12 cellular contexts compared by ENCODE assay signal in the genomic region with DNA sequence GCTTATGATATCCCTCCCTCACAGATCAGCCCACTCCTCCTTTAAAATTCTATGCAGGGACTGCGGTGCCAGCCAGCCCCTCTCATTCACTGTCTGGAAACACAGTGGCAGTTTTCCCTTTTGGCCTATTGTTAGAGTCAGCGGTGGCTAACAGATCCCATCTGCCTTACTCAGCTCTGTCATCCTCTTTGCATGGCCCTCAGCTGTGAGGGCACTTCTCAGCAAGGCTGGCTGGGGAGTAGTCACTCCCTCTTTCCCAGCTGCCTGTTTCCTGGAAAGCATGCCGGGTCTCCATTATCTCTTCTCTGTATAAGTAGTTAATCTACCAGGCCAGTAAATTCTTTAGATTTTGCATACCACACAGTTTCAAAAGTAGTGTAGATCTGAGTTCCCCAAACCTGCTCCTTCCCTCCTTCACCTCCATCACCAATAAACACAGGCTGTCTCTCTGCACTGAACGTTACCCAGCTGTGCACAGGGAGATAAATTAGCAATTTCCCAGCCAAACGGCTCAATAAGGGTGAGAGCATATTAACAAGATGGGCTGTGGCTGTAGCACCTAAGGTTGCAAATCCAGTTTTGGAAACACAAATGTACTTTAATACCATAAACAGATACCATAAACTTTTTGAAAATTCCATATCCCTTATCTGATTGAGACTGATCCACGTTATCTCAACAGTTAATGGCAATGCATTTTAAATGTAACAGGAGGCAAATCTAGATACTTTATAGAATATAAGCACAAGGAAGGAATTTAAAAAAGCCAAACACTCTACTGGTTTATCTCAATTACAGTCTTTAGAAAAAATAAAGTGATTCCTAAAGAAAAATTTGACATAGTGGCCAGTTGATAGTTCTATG.
DNase-seq lines count a peak whose midpoint lies in the region; TF ChIP-seq lines count a peak whose summit lies in the region.
"Had no signal": no experiment of that assay in that cellular context is flagged by ENCODE, and none has a peak within 500 bp of the region (broad histone marks: within the 10 kb centered on the region; RNA-seq: fewer than 3 reads in every experiment).

No MANE protein-coding gene starts in this region.

- CTCF ChIA-PET in mammary epithelial cell (lab: Charles Lee; ENCODE audit: low non-redundant PET), result interaction anchor here (0.7 kb wide), 1 partner anchor 117 kb away, joined by 5 read pairs; no protein-coding TSS in a partner anchor

- H3K4me2 ChIP-seq in neural progenitor cell, result peak overlapping the region; percentile 60
- H3K4me2 ChIP-seq in mammary epithelial cell (ENCODE audit: insufficient read depth, low read depth, low read length), result no peak overlapping the region

- H3K9me3 ChIP-seq in neural progenitor cell (ENCODE audit: low read depth) (no peaks in the 10 kb centered on the region), mammary epithelial cell (replicated peaks; ENCODE audit: insufficient read depth, low read length) (no peaks in the 10 kb centered on the region)

- H4K20me1 ChIP-seq in neural progenitor cell (ENCODE audit: low read depth) (no peaks in the 10 kb centered on the region), mammary epithelial cell (ENCODE audit: insufficient read depth, low read length) (no peaks in the 10 kb centered on the region)

- H3K27ac Mint-ChIP-seq in endothelial cell (ENCODE audit: unreplicated experiment) (peak overlapping the region; percentile 32), neural progenitor cell (peak overlapping the region; percentile 86)

- 67% methylated on average over 6 of the region's 6 CpGs for WGBS in mammary epithelial cell (ENCODE audit: low coverage, missing lambda C conversion rate)

- H3K9ac ChIP-seq in neural progenitor cell, result no peak overlapping the region
- no peak overlapping the region for H3K9ac ChIP-seq in mammary epithelial cell (ENCODE audit: insufficient read depth, low read length)

- H3K27me3 ChIP-seq in neural progenitor cell, result no peaks in the 10 kb centered on the region
- H3K27me3 ChIP-seq in mammary epithelial cell (ENCODE audit: insufficient read depth, low read length), result no peaks in the 10 kb centered on the region

- H3K4me1 ChIP-seq in neural progenitor cell (peaks cover 18% of the 10 kb centered on the region), mammary epithelial cell (ENCODE audit: insufficient read depth, low read length) (no peaks in the 10 kb centered on the region)

- H3K27me3 Mint-ChIP-seq in endothelial cell (ENCODE audit: unreplicated experiment) (no peaks in the 10 kb centered on the region), neural progenitor cell (ENCODE audit: insufficient read depth, low read depth) (no peaks in the 10 kb centered on the region)

- H3K36me3 ChIP-seq in neural progenitor cell, result no peaks in the 10 kb centered on the region
- no peaks in the 10 kb centered on the region for H3K36me3 ChIP-seq in mammary epithelial cell (ENCODE audit: insufficient read depth, low read length)

- TF ChIP-seq CTCF in endothelial cell (IDR thresholded peaks at IDR 0.05; ENCODE audit: unreplicated experiment), result no peak
- no peak for TF ChIP-seq CTCF in neural progenitor cell (IDR thresholded peaks at IDR 0.05)
- TF ChIP-seq CTCF in mammary epithelial cell (conservative IDR thresholded peaks at IDR 0.05 in 1 of 2, IDR thresholded peaks at IDR 0.05 in 1 of 2; ENCODE audit: extremely low read depth in 1 of 2, insufficient read depth in 1 of 2, low read depth in 1 of 2, low read length in 2 of 2), result no peak

- no peaks in the 10 kb centered on the region for H3K79me2 ChIP-seq in neural progenitor cell (ENCODE audit: low read depth)
- H3K79me2 ChIP-seq in mammary epithelial cell (ENCODE audit: insufficient read depth, low read length), result no peaks in the 10 kb centered on the region

- dilution Hi-C loops in mammary epithelial cell (cut with HindIII; ENCODE audit: low sequenced_read_pairs), result no loop called here

- H3K27ac ChIP-seq in neural progenitor cell (peak overlapping the region; percentile 79), mammary epithelial cell (ENCODE audit: insufficient read depth, low read depth, low read length) (no peak overlapping the region)

- H3K9me3 Mint-ChIP-seq in endothelial cell (ENCODE audit: unreplicated experiment) (no peaks in the 10 kb centered on the region), neural progenitor cell (no peaks in the 10 kb centered on the region)

- DNase-seq in HT-29 (ENCODE audit: low spot score) (peak; percentile 42), NCI-H526 (lab: John Stamatoyannopoulos, UW) (peak; percentile 23 to 42), endothelial cell (ENCODE audit: low spot score) (no peak), neural progenitor cell (ENCODE audit: low spot score) (peak; percentile 86), cerebellar nuclear complex (lab: John Stamatoyannopoulos, UW) (no peak), mammary epithelial cell (no peak), inferior parietal cortex (ENCODE audit: extremely low spot score) (no peak)
- no peak for DNase-seq in activated CD4-positive, alpha-beta T cell treated with anti-CD3 and anti-CD28 coated beads for 1 hour
- DNase-seq: activated CD4-positive, alpha-beta T cell treated with anti-CD3 and anti-CD28 coated beads, Interleukin-2, amount 50 U/mL, for 4 hours; COR-L47; stimulated activated CD4-positive, alpha-beta T cell treated with anti-CD3 and anti-CD28 coated beads, Interleukin-4, amount 100 ng/mL, for 4 hours had no signal

- no peaks in the 10 kb centered on the region for H3K36me3 Mint-ChIP-seq in endothelial cell (ENCODE audit: low read depth, unreplicated experiment)
- H3K36me3 Mint-ChIP-seq in neural progenitor cell, result no peaks in the 10 kb centered on the region

- H2AFZ ChIP-seq in neural progenitor cell (replicated peaks) (peak overlapping the region; percentile 30), mammary epithelial cell (ENCODE audit: low read depth, low read length) (no peak overlapping the region)

- intact Hi-C loops in mammary epithelial cell (cut with micrococcal nuclease), result no loop called here

- H3K4me3 Mint-ChIP-seq in endothelial cell (ENCODE audit: unreplicated experiment) (no peak overlapping the region), neural progenitor cell (peak overlapping the region; percentile 44)

- H3K4me1 Mint-ChIP-seq in endothelial cell (ENCODE audit: unreplicated experiment) (peaks cover 14% of the 10 kb centered on the region), neural progenitor cell (peaks cover 19% of the 10 kb centered on the region)

- in situ Hi-C loops in mammary epithelial cell (cut with MboI; ENCODE audit: low sequenced_read_pairs in 2 of 2), result no loop called here

- H3K4me3 ChIP-seq in neural progenitor cell (peak overlapping the region; percentile 14), mammary epithelial cell (replicated peaks in 1 of 3; ENCODE audit: insufficient read depth in 1 of 3, low read depth in 2 of 3, low read length in 3 of 3) (no peak overlapping the region)
- H3K4me3 ChIP-seq: GM12878 had no signal

- BruUV-seq in mammary epithelial cell (replicated peaks; lab: Mats Ljungman, UMichigan), result no TSS peak

- H3F3A ChIP-seq in neural progenitor cell (ENCODE audit: low read depth), result peaks cover 21% of the 10 kb centered on the region

Comparison
In these comparisons a context has a peak if more than half of its experiments do, and no peak if none do; other contexts are left out.
1. DNase-seq: peak in HT-29 (single experiment), NCI-H526 (2 of 2) and neural progenitor cell (single experiment); none in endothelial cell (single experiment), cerebellar nuclear complex (0 of 2), mammary epithelial cell (single experiment), activated CD4-positive, alpha-beta T cell treated with anti-CD3 and anti-CD28 coated beads for 1 hour (single experiment) and inferior parietal cortex (single experiment).